In genomic region chr17:57861737-57862409, GRCh38 we compare ENCODE assay signal across 8 cellular contexts. TPM values are rescaled to one million over a fixed set of nuclear protein-coding genes. Genes with fewer than 3 reads are reported as not detected.
DNase-seq lines count a peak whose midpoint lies in the region; ATAC-seq and TF ChIP-seq lines count a peak whose summit lies in the region.

No MANE protein-coding gene starts in this region.

- intact Hi-C loops in colonic mucosa (cut with DNase I) (no loop called here), testis (cut with DNase I; ENCODE audit: low total_unique reads) (loop anchor here (5.0 kb wide), 1 partner anchor 135 kb away; no protein-coding TSS in a partner anchor)

- no peaks in the 10 kb centered on the region for H3K9me3 Mint-ChIP-seq in activated naive CD8-positive, alpha-beta T cell (ENCODE audit: low read depth)
- no peaks in the 10 kb centered on the region for H3K9me3 Mint-ChIP-seq in activated naive CD8-positive, alpha-beta T cell treated with anti-CD3 and anti-CD28 coated beads for 36 hours

- peak overlapping the region; percentile 17 for H3K4me3 Mint-ChIP-seq in activated naive CD8-positive, alpha-beta T cell
- no peak overlapping the region for H3K4me3 Mint-ChIP-seq in activated naive CD8-positive, alpha-beta T cell treated with anti-CD3 and anti-CD28 coated beads for 36 hours

- H3K4me1 Mint-ChIP-seq in activated naive CD8-positive, alpha-beta T cell (ENCODE audit: low read depth): peaks cover 10% of the 10 kb centered on the region
- peaks cover 9% of the 10 kb centered on the region for H3K4me1 Mint-ChIP-seq in activated naive CD8-positive, alpha-beta T cell treated with anti-CD3 and anti-CD28 coated beads for 36 hours

- TF ChIP-seq POLR2A in testis (IDR thresholded peaks at IDR 0.05): no peak

- H3K9me3 ChIP-seq in colonic mucosa (no peaks in the 10 kb centered on the region), testis (no peaks in the 10 kb centered on the region), SJCRH30 (replicated peaks) (no peaks in the 10 kb centered on the region)

- no peak for DNase-seq in activated naive CD8-positive, alpha-beta T cell treated with anti-CD3 and anti-CD28 coated beads for 36 hours
- DNase-seq in colonic mucosa: peak; percentile 73
- DNase-seq in left lobe of liver (ENCODE audit: low spot score): no peak
- peak; percentile 71 for DNase-seq in testis
- no peak for DNase-seq in SJCRH30

- H3K4me1 ChIP-seq in colonic mucosa (peaks cover 12% of the 10 kb centered on the region), testis (peaks cover 17% of the 10 kb centered on the region), SJCRH30 (peaks cover 12% of the 10 kb centered on the region; the same call in 1 of the 2 replicates)

- peak overlapping the region; percentile 44 to 81 for H3K9ac ChIP-seq in colonic mucosa (ENCODE audit: low read depth in 2 of 2, low read length in 2 of 2)

- H3K4me3 ChIP-seq in colonic mucosa (peak overlapping the region; percentile 57), testis (peak overlapping the region; percentile 52 to 78), SJCRH30 (no peak overlapping the region)

- ATAC-seq in left lobe of liver (peak; percentile 63), HG03159 (IDR thresholded peaks at IDR 0.05; ENCODE audit: unreplicated experiment) (no peak), GM21786 (IDR thresholded peaks at IDR 0.05; ENCODE audit: unreplicated experiment) (no peak)

- H3K27me3 ChIP-seq in colonic mucosa (no peaks in the 10 kb centered on the region), testis (no peaks in the 10 kb centered on the region), SJCRH30 (no peaks in the 10 kb centered on the region)

- H3K36me3 ChIP-seq in colonic mucosa (no peaks in the 10 kb centered on the region), testis (ENCODE audit: low read depth, missing control alignments) (no peaks in the 10 kb centered on the region), SJCRH30 (no peaks in the 10 kb centered on the region)

- H3K27ac ChIP-seq in colonic mucosa (peak overlapping the region; percentile 81), testis (peak overlapping the region; percentile 73 to 79), SJCRH30 (no peak overlapping the region)

- WGBS in testis, 2 donors: 7 to 20% methylated on average over 1 to 43 of the region's 61 CpGs

- no peak overlapping the region for H3K27ac Mint-ChIP-seq in activated naive CD8-positive, alpha-beta T cell
- H3K27ac Mint-ChIP-seq in activated naive CD8-positive, alpha-beta T cell treated with anti-CD3 and anti-CD28 coated beads for 36 hours: no peak overlapping the region

- no peaks in the 10 kb centered on the region for H3K36me3 Mint-ChIP-seq in activated naive CD8-positive, alpha-beta T cell
- no peaks in the 10 kb centered on the region for H3K36me3 Mint-ChIP-seq in activated naive CD8-positive, alpha-beta T cell treated with anti-CD3 and anti-CD28 coated beads for 36 hours

- no peak for TF ChIP-seq CTCF in colonic mucosa (IDR thresholded peaks at IDR 0.05)
- no peak for TF ChIP-seq CTCF in testis (IDR thresholded peaks at IDR 0.05)

- peaks cover 4% of the 10 kb centered on the region for H3K27me3 Mint-ChIP-seq in activated naive CD8-positive, alpha-beta T cell
- peaks cover 34% of the 10 kb centered on the region for H3K27me3 Mint-ChIP-seq in activated naive CD8-positive, alpha-beta T cell treated with anti-CD3 and anti-CD28 coated beads for 36 hours

RNA-seq across cellular contexts. Expression of gene MRPS23, which starts 12.0 kb away (rescaled TPM):
- 10 to 100 TPM; 85.0 to 91.4 TPM for total RNA-seq in activated naive CD8-positive, alpha-beta T cell treated with anti-CD3 and anti-CD28 coated beads for 36 hours
- total RNA-seq in colonic mucosa (10 to 100 TPM; 19.3 to 43.6 TPM), left lobe of liver (13.1 TPM), testis (10 to 100 TPM; 14.1 to 25.1 TPM)
- polyA plus RNA-seq in testis (ENCODE audit: insufficient read depth, low read depth, low replicate concordance): 57.4 TPM
- total RNA-seq in SJCRH30 (2014; rRNA removed; shearing (Covaris generic)): 28.4 and 36.5 TPM in 2 replicates

Comparison
In these comparisons a context has a peak if more than half of its experiments do, and no peak if none do; other contexts are left out.
1. DNase-seq: peak in colonic mucosa (single experiment) and testis (single experiment); none in activated naive CD8-positive, alpha-beta T cell treated with anti-CD3 and anti-CD28 coated beads for 36 hours (single experiment), left lobe of liver (single experiment) and SJCRH30 (0 of 2).